ENCODE assay signal across 13 cellular contexts in genomic region chr12:46608431-46609280, GRCh38.
DNase-seq lines count a peak whose midpoint lies in the region; ATAC-seq and TF ChIP-seq lines count a peak whose summit lies in the region.
"Had no signal": no experiment of that assay in that cellular context is flagged by ENCODE, and none has a peak within 500 bp of the region (broad histone marks: within the 10 kb centered on the region; RNA-seq: fewer than 3 reads in every experiment).

No MANE protein-coding gene starts in this region.

- H2AFZ ChIP-seq in parathyroid adenoma, result peak overlapping the region; percentile 21

- H3K9me3 ChIP-seq in parathyroid adenoma (ENCODE audit: control insufficient read depth, low read length), result no peaks in the 10 kb centered on the region
- H3K9me3 ChIP-seq: heart left ventricle had no signal

- no peaks in the 10 kb centered on the region for H3K27me3 ChIP-seq in BJ (ENCODE audit: control insufficient read depth, insufficient read depth, low read length)
- H3K27me3 ChIP-seq in parathyroid adenoma (ENCODE audit: control insufficient read depth, insufficient read depth, low read length), result no peaks in the 10 kb centered on the region
- H3K27me3 ChIP-seq: heart left ventricle had no signal

- H3K36me3 ChIP-seq in BJ (ENCODE audit: control insufficient read depth, insufficient read depth, low read length), result no peaks in the 10 kb centered on the region
- no peaks in the 10 kb centered on the region for H3K36me3 ChIP-seq in parathyroid adenoma (ENCODE audit: control insufficient read depth, insufficient read depth, low read length)
- H3K36me3 ChIP-seq: heart left ventricle had no signal

- intact Hi-C loops in head of caudate nucleus (cut with DNase I), result no loop called here

- H3K4me1 ChIP-seq in parathyroid adenoma, result peaks cover 3% of the 10 kb centered on the region

- no peaks in the 10 kb centered on the region for H3K79me2 ChIP-seq in parathyroid adenoma

- no peak for TF ChIP-seq CTCF in BJ (IDR thresholded peaks at IDR 0.05; ENCODE audit: insufficient read depth, low read depth, low read length)
- TF ChIP-seq CTCF in parathyroid adenoma (IDR thresholded peaks at IDR 0.05), result no peak

- H3K4me3 ChIP-seq in BJ (ENCODE audit: low read depth, low read length), result no peak overlapping the region
- H3K4me3 ChIP-seq in parathyroid adenoma (ENCODE audit: low read depth, low read length), result no peak overlapping the region
- H3K4me3 ChIP-seq: heart left ventricle had no signal

- no peak overlapping the region for H3K4me2 ChIP-seq in parathyroid adenoma (ENCODE audit: low read length)

- POLR2A ChIA-PET in BJ (lab: Charles Lee), result interaction anchor here (0.9 kb wide), 1 partner anchor 237 kb away, joined by 3 read pairs; no protein-coding TSS in a partner anchor

- no peak overlapping the region for H3K27ac ChIP-seq in parathyroid adenoma

- H3K9ac ChIP-seq in parathyroid adenoma, result no peak overlapping the region

- DNase-seq in BJ (ENCODE audit: low read depth) (peak; percentile 84), HT1080 (ENCODE audit: low read depth) (peak; percentile 28), dermis blood vessel endothelial cell (peak; percentile 23), head of caudate nucleus (no peak), NCI-H526 treated with DMSO at 0.1 percent for 48 hours (lab: John Stamatoyannopoulos, UW) (no peak)
- DNase-seq: GF-D8, heart left ventricle, naive B cell, NCI-H1694, SW 1271 had no signal

- ATAC-seq in HG02571 (IDR thresholded peaks at IDR 0.05; ENCODE audit: unreplicated experiment), result no peak
- no peak for ATAC-seq in HG03280 (IDR thresholded peaks at IDR 0.05; ENCODE audit: unreplicated experiment)
- ATAC-seq: heart left ventricle had no signal

- CTCF ChIA-PET in BJ (lab: Yijun Ruan, JAX), result interaction anchor here (0.6 to 1.3 kb wide), 3 partner anchors 8 to 358 kb away, joined by 3 read pairs; no protein-coding TSS in a partner anchor

Comparison
In these comparisons a context has a peak if more than half of its experiments do, and no peak if none do; other contexts are left out.
1. DNase-seq: peak in BJ (single experiment), HT1080 (single experiment) and dermis blood vessel endothelial cell (single experiment); none in head of caudate nucleus (0 of 42) and NCI-H526 treated with DMSO at 0.1 percent for 48 hours (single experiment).